Comparison of ENCODE assay signal across 12 cellular contexts in genomic region chr11:86548278-86548917, GRCh38.
DNase-seq lines count a peak whose midpoint lies in the region; ATAC-seq and TF ChIP-seq lines count a peak whose summit lies in the region.
"Had no signal": no experiment of that assay in that cellular context is flagged by ENCODE, and none has a peak within 500 bp of the region (broad histone marks: within the 10 kb centered on the region; RNA-seq: fewer than 3 reads in every experiment).

No MANE protein-coding gene starts in this region.

- H3K27ac Mint-ChIP-seq in HFFc6 (peak overlapping the region; percentile 66), endothelial cell (ENCODE audit: unreplicated experiment) (no peak overlapping the region)
- H3K27ac Mint-ChIP-seq: progenitor cell of endocrine pancreas had no signal

- DNase-seq in HFFc6 (peak; percentile 28), cerebellar cortex (ENCODE audit: low spot score) (peak; percentile 67), hepatic stellate cell (ENCODE audit: low spot score) (peak; percentile 49), stomach (no peak), endothelial cell (ENCODE audit: low spot score) (no peak), DMS53 treated with DMSO at 0.1 percent for 48 hours (lab: John Stamatoyannopoulos, UW; ENCODE audit: unreplicated experiment) (no peak), Karpas-422 (no peak)
- DNase-seq: activated T-cell treated with anti-CD3 and anti-CD28 coated beads, Interleukin-2, amount 50 U/mL, for 48 hours; Calu3; NCI-H1694 treated with DMSO at 0.1 percent for 48 hours had no signal

- no peak overlapping the region for H3K9ac ChIP-seq in Karpas-422 (ENCODE audit: low read length)

- 65 to 84% (median 81%) methylated on average over 6 of the region's 6 CpGs for WGBS in stomach, 5 donors

- no peak for ATAC-seq in HG03196 (IDR thresholded peaks at IDR 0.05; ENCODE audit: unreplicated experiment)

- no peak overlapping the region for H3K4me3 ChIP-seq in stomach
- no peak overlapping the region for H3K4me3 ChIP-seq in Karpas-422 (ENCODE audit: low read length)

- H3K79me2 ChIP-seq in Karpas-422 (ENCODE audit: low read length) = no peaks in the 10 kb centered on the region

- no peaks in the 10 kb centered on the region for H3K9me3 Mint-ChIP-seq in HFFc6
- H3K9me3 Mint-ChIP-seq in endothelial cell (ENCODE audit: unreplicated experiment) = no peaks in the 10 kb centered on the region

- no peak overlapping the region for H3K4me2 ChIP-seq in Karpas-422 (ENCODE audit: low read depth, low read length, poor library complexity, severe bottlenecking)

- no peaks in the 10 kb centered on the region; the same call in 1 of the 2 replicates for H3K27me3 Mint-ChIP-seq in HFFc6 (ENCODE audit: insufficient read depth)
- peaks cover 1% of the 10 kb centered on the region for H3K27me3 Mint-ChIP-seq in endothelial cell (ENCODE audit: unreplicated experiment)

- H3K9me3 ChIP-seq in stomach (no peaks in the 10 kb centered on the region), Karpas-422 (ENCODE audit: low read length) (no peaks in the 10 kb centered on the region)

- H3K4me1 ChIP-seq in stomach = peaks cover 9 to 39% (median 31%) of the 10 kb centered on the region in 4 donors
- no peaks in the 10 kb centered on the region for H3K4me1 ChIP-seq in Karpas-422 (ENCODE audit: low read length)

- no peaks in the 10 kb centered on the region for H4K20me1 ChIP-seq in Karpas-422 (ENCODE audit: insufficient read depth, low read depth, low read length)

- no peaks in the 10 kb centered on the region for H3K36me3 ChIP-seq in stomach
- no peaks in the 10 kb centered on the region for H3K36me3 ChIP-seq in Karpas-422 (ENCODE audit: insufficient read depth, low read length)

- intact Hi-C loops in stomach (cut with DNase I; ENCODE audit: low total_unique reads) = no loop called here

- H3K4me3 Mint-ChIP-seq in HFFc6 (no peak overlapping the region), endothelial cell (ENCODE audit: unreplicated experiment) (no peak overlapping the region)

- H3K36me3 Mint-ChIP-seq in HFFc6 (ENCODE audit: low read depth) = 0 out of 2 replicates have a peak, but pooled peaks cover 4% of the 10 kb centered on the region
- H3K36me3 Mint-ChIP-seq in endothelial cell (ENCODE audit: low read depth, unreplicated experiment) = no peaks in the 10 kb centered on the region

- H2AFZ ChIP-seq in Karpas-422 (ENCODE audit: low read length) = no peak overlapping the region

- TF ChIP-seq CTCF in HFFc6 (IDR thresholded peaks at IDR 0.05) (no peak), stomach (IDR thresholded peaks at IDR 0.05) (no peak), endothelial cell (IDR thresholded peaks at IDR 0.05; ENCODE audit: unreplicated experiment) (no peak)

- H3K4me1 Mint-ChIP-seq in HFFc6 (ENCODE audit: low read depth) (peaks cover 49% of the 10 kb centered on the region), endothelial cell (ENCODE audit: unreplicated experiment) (peaks cover 18% of the 10 kb centered on the region)

- H3K27me3 ChIP-seq in stomach (no peaks in the 10 kb centered on the region), Karpas-422 (ENCODE audit: low read length) (no peaks in the 10 kb centered on the region)

- no peaks in the 10 kb centered on the region for H3K9me2 ChIP-seq in Karpas-422 (replicated peaks; ENCODE audit: insufficient read depth, low read length)

- TF ChIP-seq EP300 in stomach (IDR thresholded peaks at IDR 0.05) = no peak

- H3K27ac ChIP-seq in stomach = peak overlapping the region in 4 of 5 donors; percentile 37 to 63 (median 62)
- H3K27ac ChIP-seq in Karpas-422 (ENCODE audit: low read length) = no peak overlapping the region

- no peak for TF ChIP-seq POLR2A in stomach (IDR thresholded peaks at IDR 0.05)

Comparison
In these comparisons a context has a peak if more than half of its experiments do, and no peak if none do; other contexts are left out.
1. DNase-seq: peak in HFFc6 (single experiment), cerebellar cortex (single experiment) and hepatic stellate cell (single experiment); none in stomach (single experiment), endothelial cell (single experiment), DMS53 treated with DMSO at 0.1 percent for 48 hours (single experiment) and Karpas-422 (single experiment).